In the genomic region with DNA sequence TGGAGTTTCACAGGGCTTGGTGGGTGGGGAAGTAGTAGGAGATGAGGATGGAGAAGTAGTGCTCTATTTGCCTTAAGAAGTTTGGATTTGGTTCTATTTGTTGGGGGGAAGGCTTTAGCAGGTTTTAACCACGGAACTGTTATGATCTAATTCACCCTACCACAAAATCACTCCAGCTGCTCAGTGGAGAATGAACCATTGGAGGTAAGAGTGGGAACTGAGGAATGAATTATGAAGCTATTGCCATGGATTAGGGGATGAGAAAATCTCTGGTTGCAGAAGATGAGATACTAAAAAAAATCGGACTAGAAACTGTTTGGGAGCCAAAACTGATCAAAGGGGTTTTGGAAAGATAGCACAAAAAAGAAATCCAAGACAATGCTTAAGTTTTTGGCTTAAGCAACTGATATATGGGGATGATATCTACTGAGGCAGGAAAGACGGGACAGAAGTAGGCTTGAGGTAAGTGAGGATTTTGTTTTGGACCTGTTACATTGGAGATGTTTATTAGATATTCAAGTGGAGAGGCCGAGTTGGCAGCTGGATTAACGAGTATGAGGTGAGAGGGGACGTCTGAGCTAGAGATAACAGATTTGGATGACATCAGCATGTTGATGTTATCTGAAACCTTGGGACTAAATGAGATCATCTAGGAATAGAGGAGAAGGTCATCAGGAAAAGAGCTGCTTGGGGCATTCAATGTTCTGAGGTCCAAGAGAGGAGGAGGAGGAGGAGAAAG, we compare ENCODE assay signal across 19 cellular contexts.
DNase-seq lines count a peak whose midpoint lies in the region; ATAC-seq and TF ChIP-seq lines count a peak whose summit lies in the region.
"Had no signal": no experiment of that assay in that cellular context is flagged by ENCODE, and none has a peak within 500 bp of the region (broad histone marks: within the 10 kb centered on the region; RNA-seq: fewer than 3 reads in every experiment).

No MANE protein-coding gene starts in this region.

- H2AFZ ChIP-seq in ACC112 (ENCODE audit: low read length, unreplicated experiment) (no peak overlapping the region), hepatocyte (no peak overlapping the region), MM.1S (ENCODE audit: low read length) (no peak overlapping the region)

- H3K36me3 ChIP-seq in ACC112 (ENCODE audit: insufficient read depth, low read length) = no peaks in the 10 kb centered on the region
- H3K36me3 ChIP-seq in hepatocyte (replicated peaks; ENCODE audit: insufficient read depth, low read depth) = no peaks in the 10 kb centered on the region
- H3K36me3 ChIP-seq in CD8-positive, alpha-beta T cell (ENCODE audit: insufficient read depth, low read length) = no peaks in the 10 kb centered on the region
- H3K36me3 ChIP-seq in suprapubic skin = no peaks in the 10 kb centered on the region
- no peaks in the 10 kb centered on the region for H3K36me3 ChIP-seq in MM.1S (replicated peaks; ENCODE audit: insufficient read depth, low read length)

- 47% methylated on average over 6 of the region's 6 CpGs for WGBS in hepatocyte (ENCODE audit: low lambda C conversion rate, missing lambda C conversion rate)
- 61% methylated on average over 6 of the region's 6 CpGs for WGBS in suprapubic skin

- H3K4me2 ChIP-seq in hepatocyte (no peak overlapping the region), MM.1S (ENCODE audit: low read depth, low read length) (no peak overlapping the region)

- CTCF ChIA-PET in CD8-positive, alpha-beta T cell (lab: Charles Lee) = no interaction called here

- ATAC-seq in left lobe of liver = no peak
- no peak for ATAC-seq in CD8-positive, alpha-beta T cell
- ATAC-seq: activated CD8-positive, alpha-beta memory T cell treated with anti-CD3 and anti-CD28 coated beads, Interleukin-2, amount 10 ng/mL, durations not matched to agents 7 days and 5 days had no signal

- intact Hi-C loops in CD8-positive, alpha-beta T cell (cut with DNase I, micrococcal nuclease) = no loop called here

- no peaks in the 10 kb centered on the region for H3F3A ChIP-seq in MM.1S (ENCODE audit: insufficient read depth, low read length)

- POLR2A ChIA-PET in CD8-positive, alpha-beta T cell (lab: Charles Lee) = no interaction called here

- no peak overlapping the region for H3K4me3 Mint-ChIP-seq in CD8-positive, alpha-beta T cell
- H3K4me3 Mint-ChIP-seq: activated CD8-positive, alpha-beta memory T cell treated with anti-CD3 and anti-CD28 coated beads, Interleukin-2, amount 10 ng/mL, durations not matched to agents 7 days and 5 days; dendritic cell treated with granulocyte-macrophage colony-stimulating factor and Interleukin-4, amounts not matched to agents 40 ng/mL and 50 ng/mL, for 4 days had no signal

- no peaks in the 10 kb centered on the region for H3K79me2 ChIP-seq in ACC112 (ENCODE audit: control insufficient read depth, insufficient read depth, low read length, unreplicated experiment)
- H3K79me2 ChIP-seq in hepatocyte = no peaks in the 10 kb centered on the region
- no peaks in the 10 kb centered on the region for H3K79me2 ChIP-seq in MM.1S (ENCODE audit: low read length)

- peak; percentile 49 for DNase-seq in EL
- DNase-seq in NCI-H510A treated with DMSO at 0.1 percent for 48 hours (lab: John Stamatoyannopoulos, UW) = peak; percentile 79
- DNase-seq in hepatocyte (ENCODE audit: low spot score) = no peak
- no peak for DNase-seq in left lobe of liver (ENCODE audit: low spot score)
- DNase-seq in CD8-positive, alpha-beta T cell = no peak
- no peak for DNase-seq in suprapubic skin (ENCODE audit: low spot score in 2 of 2)
- no peak for DNase-seq in MM.1S
- DNase-seq: activated CD8-positive, alpha-beta memory T cell treated with anti-CD3 and anti-CD28 coated beads, Interleukin-2, amount 10 ng/mL, durations not matched to agents 7 days and 5 days; activated effector memory CD4-positive, alpha-beta T cell treated with anti-CD3 and anti-CD28 coated beads, Interleukin-2, amount 50 U/mL, for 16 hours; AML-193; anterior cingulate cortex; DMS153; erythroblast; NCI-H1436 treated with DMSO at 0.1 percent for 48 hours; NCI-H774; posterior cingulate gyrus; RPMI8226 had no signal

- H3K36me3 Mint-ChIP-seq in CD8-positive, alpha-beta T cell = no peaks in the 10 kb centered on the region
- H3K36me3 Mint-ChIP-seq: activated CD8-positive, alpha-beta memory T cell treated with anti-CD3 and anti-CD28 coated beads, Interleukin-2, amount 10 ng/mL, durations not matched to agents 7 days and 5 days had no signal

- H3K27me3 ChIP-seq in ACC112 (ENCODE audit: insufficient read depth, low read length) (no peaks in the 10 kb centered on the region), hepatocyte (no peaks in the 10 kb centered on the region), suprapubic skin (no peaks in the 10 kb centered on the region), MM.1S (replicated peaks; ENCODE audit: insufficient read depth, low read length) (no peaks in the 10 kb centered on the region)
- H3K27me3 ChIP-seq in CD8-positive, alpha-beta T cell (ENCODE audit: insufficient read depth, low read length) = no peaks in the 10 kb centered on the region

- no peak for TF ChIP-seq EP300 in suprapubic skin (IDR thresholded peaks at IDR 0.05)

- H4K20me1 ChIP-seq in hepatocyte (ENCODE audit: insufficient read depth, poor library complexity, severe bottlenecking) = no peaks in the 10 kb centered on the region
- H4K20me1 ChIP-seq in MM.1S (ENCODE audit: insufficient read depth, low read length) = no peaks in the 10 kb centered on the region

- H3K27ac Mint-ChIP-seq in CD8-positive, alpha-beta T cell = no peak overlapping the region
- H3K27ac Mint-ChIP-seq: activated CD8-positive, alpha-beta memory T cell treated with anti-CD3 and anti-CD28 coated beads, Interleukin-2, amount 10 ng/mL, durations not matched to agents 7 days and 5 days; dendritic cell treated with granulocyte-macrophage colony-stimulating factor and Interleukin-4, amounts not matched to agents 40 ng/mL and 50 ng/mL, for 4 days had no signal

- TF ChIP-seq CTCF in hepatocyte (IDR thresholded peaks at IDR 0.05; ENCODE audit: poor library complexity) = no peak
- TF ChIP-seq CTCF in CD8-positive, alpha-beta T cell (IDR thresholded peaks at IDR 0.05) = no peak
- TF ChIP-seq CTCF in suprapubic skin (IDR thresholded peaks at IDR 0.05) = no peak
- no peak for TF ChIP-seq CTCF in MM.1S (IDR thresholded peaks at IDR 0.05; ENCODE audit: low read length)

- H3K4me1 Mint-ChIP-seq in CD8-positive, alpha-beta T cell (ENCODE audit: low read depth) = no peaks in the 10 kb centered on the region
- H3K4me1 Mint-ChIP-seq: activated CD8-positive, alpha-beta memory T cell treated with anti-CD3 and anti-CD28 coated beads, Interleukin-2, amount 10 ng/mL, durations not matched to agents 7 days and 5 days had no signal

- H3K9me3 ChIP-seq in hepatocyte (ENCODE audit: low read depth) (no peaks in the 10 kb centered on the region), suprapubic skin (no peaks in the 10 kb centered on the region), MM.1S (replicated peaks; ENCODE audit: insufficient read depth, low read length) (no peaks in the 10 kb centered on the region)
- no peaks in the 10 kb centered on the region for H3K9me3 ChIP-seq in CD8-positive, alpha-beta T cell (ENCODE audit: low read length)

- H3K4me1 ChIP-seq in ACC112 (ENCODE audit: control insufficient read depth, insufficient read depth, low read length, unreplicated experiment) = peaks cover 9% of the 10 kb centered on the region
- no peaks in the 10 kb centered on the region for H3K4me1 ChIP-seq in hepatocyte (ENCODE audit: insufficient read depth)
- no peaks in the 10 kb centered on the region for H3K4me1 ChIP-seq in CD8-positive, alpha-beta T cell (ENCODE audit: insufficient read depth, low read length)
- no peaks in the 10 kb centered on the region for H3K4me1 ChIP-seq in suprapubic skin
- no peaks in the 10 kb centered on the region for H3K4me1 ChIP-seq in MM.1S (ENCODE audit: low read length)

- H3K27me3 Mint-ChIP-seq in CD8-positive, alpha-beta T cell (ENCODE audit: low read depth) = peaks cover 5% of the 10 kb centered on the region

- 0 out of 2 replicates have a peak overlapping the region, but pooled peaks have one; percentile 11 for H3K27ac ChIP-seq in ACC112 (ENCODE audit: low read depth, low read length)
- peak overlapping the region; percentile 52 for H3K27ac ChIP-seq in hepatocyte
- H3K27ac ChIP-seq in CD8-positive, alpha-beta T cell (ENCODE audit: low read depth, low read length) = no peak overlapping the region
- H3K27ac ChIP-seq in suprapubic skin = no peak overlapping the region
- H3K27ac ChIP-seq in MM.1S (ENCODE audit: low read length) = no peak overlapping the region

- H3K9ac ChIP-seq in MM.1S (ENCODE audit: low read length) = no peak overlapping the region

- no peak for TF ChIP-seq POLR2A in suprapubic skin (IDR thresholded peaks at IDR 0.05)

- H3K4me3 ChIP-seq in ACC112 (ENCODE audit: low read depth, low read length) (no peak overlapping the region), hepatocyte (no peak overlapping the region), suprapubic skin (no peak overlapping the region), MM.1S (ENCODE audit: low read length) (no peak overlapping the region)
- H3K4me3 ChIP-seq in CD8-positive, alpha-beta T cell (ENCODE audit: low read depth, low read length) = no peak overlapping the region

- no peaks in the 10 kb centered on the region for H3K9me2 ChIP-seq in hepatocyte (replicated peaks; ENCODE audit: insufficient read depth)
- H3K9me2 ChIP-seq in MM.1S (replicated peaks; ENCODE audit: insufficient read depth, low read length) = no peaks in the 10 kb centered on the region

- no peaks in the 10 kb centered on the region for H3K9me3 Mint-ChIP-seq in CD8-positive, alpha-beta T cell
- H3K9me3 Mint-ChIP-seq: dendritic cell treated with granulocyte-macrophage colony-stimulating factor and Interleukin-4, amounts not matched to agents 40 ng/mL and 50 ng/mL, for 4 days had no signal

Comparison
In these comparisons a context has a peak if more than half of its experiments do, and no peak if none do; other contexts are left out.
1. H3K27ac ChIP-seq: peak in ACC112 (single experiment) and hepatocyte (single experiment); none in CD8-positive, alpha-beta T cell (single experiment), suprapubic skin (single experiment) and MM.1S (single experiment).
2. DNase-seq: peak in EL (single experiment) and NCI-H510A treated with DMSO at 0.1 percent for 48 hours (single experiment); none in hepatocyte (single experiment), left lobe of liver (single experiment), CD8-positive, alpha-beta T cell (0 of 7), suprapubic skin (0 of 2) and MM.1S (single experiment).